Comparison of ENCODE assay signal across 15 cellular contexts in genomic region chr7:150621376-150621775, GRCh38. TPM values are rescaled to one million over a fixed set of nuclear protein-coding genes. Genes with fewer than 3 reads are reported as not detected.
DNase-seq lines count a peak whose midpoint lies in the region; ATAC-seq and TF ChIP-seq lines count a peak whose summit lies in the region.
"Had no signal": no experiment of that assay in that cellular context is flagged by ENCODE, and none has a peak within 500 bp of the region (broad histone marks: within the 10 kb centered on the region; RNA-seq: fewer than 3 reads in every experiment).

No MANE protein-coding gene starts in this region.

- H3K9me3 Mint-ChIP-seq in activated naive CD8-positive, alpha-beta T cell (ENCODE audit: low read depth): peaks cover 8% of the 10 kb centered on the region

- ATAC-seq in GM18868 (IDR thresholded peaks at IDR 0.05; ENCODE audit: unreplicated experiment) (peak; percentile 53), HG02884 (IDR thresholded peaks at IDR 0.05; ENCODE audit: unreplicated experiment) (peak; percentile 56), HG02571 (IDR thresholded peaks at IDR 0.05; ENCODE audit: unreplicated experiment) (no peak)
- ATAC-seq: lower lobe of right lung had no signal

- no peak overlapping the region for H3K4me3 ChIP-seq in OCI-LY7 (ENCODE audit: low read depth, low read length, poor library complexity, severe bottlenecking)
- H3K4me3 ChIP-seq: BLaER1, dorsolateral prefrontal cortex, lower lobe of right lung, Peyer's patch had no signal

- TF ChIP-seq CTCF in GM10248 (IDR thresholded peaks at IDR 0.05; ENCODE audit: control extremely low read depth, extremely low read depth, low read depth, missing control alignments) (no peak), OCI-LY7 (conservative IDR thresholded peaks at IDR 0.05; ENCODE audit: low read length) (no peak)

- no peaks in the 10 kb centered on the region for H4K20me1 ChIP-seq in OCI-LY7 (ENCODE audit: insufficient read depth, low read length)
- H4K20me1 ChIP-seq: BLaER1 had no signal

- no peak overlapping the region for H2AFZ ChIP-seq in OCI-LY7 (ENCODE audit: low read length)

- H3K4me3 Mint-ChIP-seq in activated naive CD8-positive, alpha-beta T cell: peak overlapping the region; percentile 36
- H3K4me3 Mint-ChIP-seq: neural crest cell had no signal

- CTCF ChIA-PET in GM10248 (lab: Yijun Ruan, JAX): interaction anchor here (1.1 to 2.0 kb wide), 3 partner anchors 10 to 151 kb away, joined by 3 to 9 read pairs (median 3); partner anchors contain the start of gene GIMAP6
- CTCF ChIA-PET in OCI-LY7 (lab: Charles Lee; ENCODE audit: unreplicated experiment): no interaction called here

- no peaks in the 10 kb centered on the region for H3K36me3 ChIP-seq in OCI-LY7 (ENCODE audit: insufficient read depth, low read length)
- H3K36me3 ChIP-seq: BLaER1, lower lobe of right lung, Peyer's patch had no signal

- peak overlapping the region; percentile 86 for H3K27ac Mint-ChIP-seq in activated naive CD8-positive, alpha-beta T cell

- H3K36me3 Mint-ChIP-seq in activated naive CD8-positive, alpha-beta T cell: peaks cover 18% of the 10 kb centered on the region

- H3K27me3 Mint-ChIP-seq in activated naive CD8-positive, alpha-beta T cell: no peaks in the 10 kb centered on the region

- H3K79me2 ChIP-seq in OCI-LY7 (ENCODE audit: insufficient read depth, low read depth, low read length): no peaks in the 10 kb centered on the region

- H3K4me1 Mint-ChIP-seq in activated naive CD8-positive, alpha-beta T cell (ENCODE audit: low read depth): peaks cover 66% of the 10 kb centered on the region
- H3K4me1 Mint-ChIP-seq: neural crest cell had no signal

- BruUV-seq in OCI-LY7 (replicated peaks; lab: Mats Ljungman, UMichigan): no TSS peak

- H3K27ac ChIP-seq in caudate nucleus (ENCODE audit: low read depth, low read length) (no peak overlapping the region), OCI-LY7 (ENCODE audit: low read depth, low read length, poor library complexity, severe bottlenecking) (no peak overlapping the region)
- H3K27ac ChIP-seq: BLaER1, dorsolateral prefrontal cortex, KMS-11, lower lobe of right lung had no signal

- H3K4me2 ChIP-seq in OCI-LY7 (ENCODE audit: low read length): no peak overlapping the region
- H3K4me2 ChIP-seq: BLaER1, KMS-11 had no signal

- H3K9me2 ChIP-seq in OCI-LY7 (ENCODE audit: insufficient read depth, low read length): 0 out of 2 replicates have a peak, but pooled peaks cover 4% of the 10 kb centered on the region

- no peaks in the 10 kb centered on the region for H3K9me3 ChIP-seq in OCI-LY7 (ENCODE audit: low read length)
- H3K9me3 ChIP-seq: BLaER1, lower lobe of right lung, Peyer's patch had no signal

- H3K4me1 ChIP-seq in OCI-LY7 (ENCODE audit: insufficient read depth, low read length, poor library complexity, severe bottlenecking): no peaks in the 10 kb centered on the region
- H3K4me1 ChIP-seq: BLaER1, Peyer's patch had no signal

- intact Hi-C loops in OCI-LY7 (cut with micrococcal nuclease; ENCODE audit: unreplicated experiment): no loop called here

- POLR2A ChIA-PET in GM10248 (lab: Yijun Ruan, JAX): no interaction called here
- POLR2A ChIA-PET in OCI-LY7 (lab: Charles Lee): interaction anchor here (1.4 kb wide), 1 partner anchor 10 kb away, joined by 3 read pairs; no protein-coding TSS in a partner anchor

- DNase-seq in GM10248 (ENCODE audit: extremely low spot score) (peak; percentile 10), caudate nucleus (lab: John Stamatoyannopoulos, UW) (no peak), germinal center (ENCODE audit: low spot score) (no peak), OCI-LY7 (ENCODE audit: low spot score) (no peak)
- DNase-seq: dorsolateral prefrontal cortex, lower lobe of right lung, NCI-H146, Peyer's patch had no signal

RNA-seq across cellular contexts. Expression of gene GIMAP6, which starts 10.8 kb away (rescaled TPM):
- total RNA-seq in OCI-LY7 (2014; rRNA removed; shearing (Covaris generic)): not detected in 2 replicates
- total RNA-seq in OCI-LY7 (2022): not detected in 2 replicates
- total RNA-seq: neural crest cell had no signal

RNA-seq across cellular contexts. Expression of gene GIMAP4, which starts 54.2 kb away (rescaled TPM):
- not detected in 2 replicates for total RNA-seq in OCI-LY7 (2014; rRNA removed; shearing (Covaris generic))
- total RNA-seq in OCI-LY7 (2022): not detected in 2 replicates
- total RNA-seq: neural crest cell had no signal
